In genomic region chr2:222912117-222912516, GRCh38 we compare ENCODE assay signal across 1 cellular context.
TF ChIP-seq lines count a peak whose summit lies in the region.

No MANE protein-coding gene starts in this region.

TF ChIP-seq in GM12878, 131 proteins besides CTCF, POLR2A, EP300 and RAD21 (continued from another document and continues in another):
- TF ChIP-seq BCLAF1 (IDR thresholded peaks at IDR 0.05) (no peak), ATF2 (IDR thresholded peaks at IDR 0.05; ENCODE audit: low read length) (peak; percentile 40; the same call in 1 of the 2 replicates), SREBF2 (IDR thresholded peaks at IDR 0.05; ENCODE audit: low read length) (no peak), RFX5 (IDR thresholded peaks at IDR 0.05; ENCODE audit: low read depth, low read length) (0 out of 2 replicates have a peak, but pooled peaks have one; percentile 6), PML (IDR thresholded peaks at IDR 0.05; ENCODE audit: low read length) (no peak), BCL3 (IDR thresholded peaks at IDR 0.05; ENCODE audit: borderline replicate concordance, insufficient read depth, low read depth, low read length, poor library complexity, severe bottlenecking) (no peak), ESRRA (IDR thresholded peaks at IDR 0.05; ENCODE audit: low read length) (no peak), ETV6 (conservative IDR thresholded peaks at IDR 0.05 in 1 of 2, IDR thresholded peaks at IDR 0.05 in 1 of 2; ENCODE audit: borderline replicate concordance in 1 of 2, low read depth in 1 of 2) (peak in 1 of 2 experiments; percentile 73; a peak in 2 of 4 replicates), STAT1 (conservative IDR thresholded peaks at IDR 0.05) (no peak), MTA2 (IDR thresholded peaks at IDR 0.05; ENCODE audit: low read depth) (peak; percentile 81), NR2C2 (IDR thresholded peaks at IDR 0.05; ENCODE audit: borderline replicate concordance, control insufficient read depth, insufficient read length, low read depth) (no peak), CBX5 (IDR thresholded peaks at IDR 0.05; ENCODE audit: low read depth) (peak; percentile 74; the same call in 1 of the 2 replicates), ZNF622 (IDR thresholded peaks at IDR 0.05) (no peak), BACH1 (IDR thresholded peaks at IDR 0.05; ENCODE audit: borderline replicate concordance) (no peak), EZH2 (IDR thresholded peaks at IDR 0.05; ENCODE audit: borderline replicate concordance, control insufficient read depth, low read depth, low read length) (no peak), TCF7 (IDR thresholded peaks at IDR 0.05; ENCODE audit: borderline replicate concordance) (no peak; the same call in 1 of the 2 replicates), MXI1 (IDR thresholded peaks at IDR 0.05; ENCODE audit: low read depth, low read length) (peak; percentile 68), POU2F2 (IDR thresholded peaks at IDR 0.05; ENCODE audit: borderline replicate concordance, low read depth, low read length) (peak; percentile 80; the same call in 2 of the 3 replicates), BHLHE40 (IDR thresholded peaks at IDR 0.05; ENCODE audit: borderline replicate concordance in 1 of 2, low read depth in 2 of 2, low read length in 1 of 2) (peak in 1 of 2 experiments; percentile 49; a peak in 2 of 4 replicates), CHD1 (IDR thresholded peaks at IDR 0.05; ENCODE audit: low read depth, low read length) (no peak), IRF3 (IDR thresholded peaks at IDR 0.05) (no peak), NR2F1 (conservative IDR thresholded peaks at IDR 0.05) (no peak), JUND (IDR thresholded peaks at IDR 0.05; ENCODE audit: low read depth, low read length) (no peak), TCF3 (IDR thresholded peaks at IDR 0.05; ENCODE audit: borderline replicate concordance, insufficient read depth, low read depth, low read length) (0 out of 2 replicates have a peak, but pooled peaks have one; percentile 36), BCL11A (IDR thresholded peaks at IDR 0.05; ENCODE audit: low read depth, low read length) (0 out of 2 replicates have a peak, but pooled peaks have one; percentile 28), SUZ12 (IDR thresholded peaks at IDR 0.05; ENCODE audit: unreplicated experiment) (no peak), ZNF207 (IDR thresholded peaks at IDR 0.05; ENCODE audit: borderline replicate concordance) (no peak), ZNF24 (IDR thresholded peaks at IDR 0.05) (peak; percentile 64; the same call in 1 of the 2 replicates), IKZF2 (IDR thresholded peaks at IDR 0.05) (peak; percentile 65 to 94; a peak in 3 of 4 replicates), TARDBP (IDR thresholded peaks at IDR 0.05; ENCODE audit: borderline replicate concordance) (no peak), TCF12 (IDR thresholded peaks at IDR 0.05; ENCODE audit: low read depth, low read length) (peak; percentile 68; the same call in 1 of the 2 replicates), ZNF592 (IDR thresholded peaks at IDR 0.05) (no peak), SREBF1 (IDR thresholded peaks at IDR 0.05; ENCODE audit: low read length) (no peak), POLR2AphosphoS5 (IDR thresholded peaks at IDR 0.05; ENCODE audit: low read length) (0 out of 2 replicates have a peak, but pooled peaks have one; percentile 42), HDAC2 (IDR thresholded peaks at IDR 0.05) (no peak), MLLT1 (IDR thresholded peaks at IDR 0.05) (peak; percentile 20; the same call in 1 of the 2 replicates), RAD51 (IDR thresholded peaks at IDR 0.05) (no peak), ASH2L (IDR thresholded peaks at IDR 0.05; ENCODE audit: borderline replicate concordance, low read depth) (no peak), MAX (IDR thresholded peaks at IDR 0.05; ENCODE audit: low read depth, low read length) (no peak), PKNOX1 (IDR thresholded peaks at IDR 0.05) (no peak), CEBPZ (IDR thresholded peaks at IDR 0.05; ENCODE audit: low read depth, low read length) (no peak), SKIL (IDR thresholded peaks at IDR 0.05; ENCODE audit: low read depth, poor library complexity, severe bottlenecking) (no peak), ZNF274 (IDR thresholded peaks at IDR 0.05; ENCODE audit: insufficient read depth, insufficient read length) (no peak)
